11 cellular contexts compared by ENCODE assay signal in the genomic region with DNA sequence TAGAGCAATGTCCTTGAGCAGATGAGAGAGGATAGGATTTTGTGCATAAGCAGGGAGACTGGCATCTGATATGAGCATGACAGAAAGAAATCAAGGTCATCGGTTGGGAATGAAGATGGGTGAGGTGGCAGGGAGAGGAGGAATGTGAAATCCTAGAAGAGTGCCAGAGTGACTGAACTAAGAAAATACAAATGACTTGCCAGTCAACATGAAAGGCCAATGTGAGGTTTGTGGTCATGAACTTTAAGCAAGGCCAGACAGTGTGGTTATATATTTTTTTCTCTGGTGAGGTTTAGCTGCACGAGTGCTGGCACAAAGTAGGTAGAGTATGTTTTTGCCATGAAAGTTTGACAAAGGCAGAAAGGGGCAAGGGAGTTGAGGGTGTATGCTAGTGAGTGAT. TPM values are rescaled to one million over a fixed set of nuclear protein-coding genes. Genes with fewer than 3 reads are reported as not detected.
A peak's percentile ranks its signal among the peaks of the same experiment; 100 is the strongest.
DNase-seq lines count a peak whose midpoint lies in the region; ATAC-seq and TF ChIP-seq lines count a peak whose summit lies in the region.
"Had no signal": no experiment of that assay in that cellular context is flagged by ENCODE, and none has a peak within 500 bp of the region (broad histone marks: within the 10 kb centered on the region; RNA-seq: fewer than 3 reads in every experiment).

No MANE protein-coding gene starts in this region.

- H3K9me3 ChIP-seq in testis: no peaks in the 10 kb centered on the region
- H3K9me3 ChIP-seq: left lung had no signal

- TF ChIP-seq CTCF in GM10248 (IDR thresholded peaks at IDR 0.05; ENCODE audit: control extremely low read depth, extremely low read depth, low read depth, missing control alignments) (no peak), testis (IDR thresholded peaks at IDR 0.05) (no peak)

- CTCF ChIA-PET in GM10248 (lab: Yijun Ruan, JAX): interaction anchor here (1.2 to 2.6 kb wide), 2 partner anchors 13 to 16 kb away, joined by 3 to 6 read pairs; no protein-coding TSS in a partner anchor

- no peaks in the 10 kb centered on the region for H3K4me1 ChIP-seq in testis
- H3K4me1 ChIP-seq: left lung had no signal

- no peaks in the 10 kb centered on the region for H3K27me3 ChIP-seq in testis
- H3K27me3 ChIP-seq: left lung had no signal

- 89 to 93% methylated on average over 2 of the region's 2 CpGs for WGBS in testis, 2 donors

- POLR2A ChIA-PET in GM10248 (lab: Yijun Ruan, JAX): no interaction called here

- DNase-seq in GM10248 (ENCODE audit: extremely low spot score) (peak; percentile 28), fibroblast of gingiva (ENCODE audit: low read depth) (peak; percentile 16), Kasumi-1 (lab: John Stamatoyannopoulos, UW) (no peak), testis (no peak), NCI-H128 (lab: John Stamatoyannopoulos, UW; ENCODE audit: unreplicated experiment) (no peak), erythroblast (lab: John Stamatoyannopoulos, UW) (no peak)
- DNase-seq: DMS53, left lung had no signal

- H3K4me3 ChIP-seq in testis: no peak overlapping the region
- H3K4me3 ChIP-seq: left lung, skin epidermis had no signal

- peak; percentile 81 for ATAC-seq in GM19452 (IDR thresholded peaks at IDR 0.05; ENCODE audit: unreplicated experiment)
- peak; percentile 92 for ATAC-seq in HG03442 (IDR thresholded peaks at IDR 0.05; ENCODE audit: unreplicated experiment)
- ATAC-seq: left lung had no signal

- H3K36me3 ChIP-seq in testis (ENCODE audit: low read depth, missing control alignments): no peaks in the 10 kb centered on the region

- H3K27ac ChIP-seq in testis: no peak overlapping the region
- H3K27ac ChIP-seq: left lung had no signal

- TF ChIP-seq POLR2A in testis (IDR thresholded peaks at IDR 0.05) (no peak), erythroblast (IDR thresholded peaks at IDR 0.05; ENCODE audit: low read length) (no peak)

- intact Hi-C loops in testis (cut with DNase I; ENCODE audit: low total_unique reads): no loop called here

RNA-seq across cellular contexts. Expression of a gene that starts 21.2 kb away (rescaled TPM):
- total RNA-seq in testis: 1 to 10 TPM; 2.9 to 3.2 TPM
- 5.6 TPM for polyA plus RNA-seq in testis (ENCODE audit: insufficient read depth, low read depth, low replicate concordance)

RNA-seq across cellular contexts. Expression of a gene that starts 41.0 kb away (rescaled TPM):
- 10 to 100 TPM; 46.0 to 78.1 TPM for total RNA-seq in testis
- 52.3 TPM for polyA plus RNA-seq in testis (ENCODE audit: insufficient read depth, low read depth, low replicate concordance)

Comparison
In these comparisons a context has a peak if more than half of its experiments do, and no peak if none do; other contexts are left out.
1. DNase-seq: peak in GM10248 (single experiment) and fibroblast of gingiva (single experiment); none in Kasumi-1 (0 of 2), testis (single experiment), NCI-H128 (single experiment) and erythroblast (0 of 2).